1 cellular context compared by ENCODE assay signal in the genomic region with DNA sequence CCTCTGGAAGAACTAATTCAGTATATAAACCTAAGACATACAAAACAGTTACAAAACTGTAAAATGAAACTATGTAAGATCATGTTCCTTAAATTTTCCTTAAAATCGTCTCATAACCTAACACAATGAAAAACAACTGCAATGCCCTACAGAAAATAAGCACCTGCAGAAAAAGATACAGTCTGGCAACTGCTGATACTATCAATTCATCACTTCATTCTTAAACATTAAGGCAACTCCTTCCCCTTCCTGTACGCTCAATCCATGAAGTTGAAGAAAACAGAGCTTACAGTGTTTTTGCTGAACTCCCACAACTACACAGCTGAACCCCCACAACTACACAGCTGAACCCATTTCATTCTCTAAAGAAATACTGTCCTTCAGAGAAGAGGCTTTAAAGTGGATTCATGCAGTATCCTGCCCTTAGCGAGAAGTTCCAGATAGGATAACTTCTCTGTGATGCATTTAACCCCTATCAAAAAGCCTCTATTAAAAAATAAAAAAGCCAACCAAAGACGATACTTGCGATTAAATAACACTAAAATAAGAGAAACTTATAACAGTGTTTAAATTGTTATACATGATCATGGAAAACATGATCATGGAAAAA.
TF ChIP-seq lines count a peak whose summit lies in the region.

No MANE protein-coding gene starts in this region.

TF ChIP-seq in K562, 482 proteins besides CTCF, POLR2A, EP300 and RAD21:
- TF ChIP-seq DPF2 (IDR thresholded peaks at IDR 0.05): 0 out of 2 replicates have a peak, but pooled peaks have one; percentile 48
- no peak for TF ChIP-seq RBM15 (IDR thresholded peaks at IDR 0.05; ENCODE audit: insufficient read depth, low read length)
- TF ChIP-seq ARID1B (IDR thresholded peaks at IDR 0.05): peak; percentile 51; the same call in 1 of the 2 replicates
- TF ChIP-seq MTA3 (IDR thresholded peaks at IDR 0.05; ENCODE audit: borderline replicate concordance): no peak
- TF ChIP-seq, protein P1, sequence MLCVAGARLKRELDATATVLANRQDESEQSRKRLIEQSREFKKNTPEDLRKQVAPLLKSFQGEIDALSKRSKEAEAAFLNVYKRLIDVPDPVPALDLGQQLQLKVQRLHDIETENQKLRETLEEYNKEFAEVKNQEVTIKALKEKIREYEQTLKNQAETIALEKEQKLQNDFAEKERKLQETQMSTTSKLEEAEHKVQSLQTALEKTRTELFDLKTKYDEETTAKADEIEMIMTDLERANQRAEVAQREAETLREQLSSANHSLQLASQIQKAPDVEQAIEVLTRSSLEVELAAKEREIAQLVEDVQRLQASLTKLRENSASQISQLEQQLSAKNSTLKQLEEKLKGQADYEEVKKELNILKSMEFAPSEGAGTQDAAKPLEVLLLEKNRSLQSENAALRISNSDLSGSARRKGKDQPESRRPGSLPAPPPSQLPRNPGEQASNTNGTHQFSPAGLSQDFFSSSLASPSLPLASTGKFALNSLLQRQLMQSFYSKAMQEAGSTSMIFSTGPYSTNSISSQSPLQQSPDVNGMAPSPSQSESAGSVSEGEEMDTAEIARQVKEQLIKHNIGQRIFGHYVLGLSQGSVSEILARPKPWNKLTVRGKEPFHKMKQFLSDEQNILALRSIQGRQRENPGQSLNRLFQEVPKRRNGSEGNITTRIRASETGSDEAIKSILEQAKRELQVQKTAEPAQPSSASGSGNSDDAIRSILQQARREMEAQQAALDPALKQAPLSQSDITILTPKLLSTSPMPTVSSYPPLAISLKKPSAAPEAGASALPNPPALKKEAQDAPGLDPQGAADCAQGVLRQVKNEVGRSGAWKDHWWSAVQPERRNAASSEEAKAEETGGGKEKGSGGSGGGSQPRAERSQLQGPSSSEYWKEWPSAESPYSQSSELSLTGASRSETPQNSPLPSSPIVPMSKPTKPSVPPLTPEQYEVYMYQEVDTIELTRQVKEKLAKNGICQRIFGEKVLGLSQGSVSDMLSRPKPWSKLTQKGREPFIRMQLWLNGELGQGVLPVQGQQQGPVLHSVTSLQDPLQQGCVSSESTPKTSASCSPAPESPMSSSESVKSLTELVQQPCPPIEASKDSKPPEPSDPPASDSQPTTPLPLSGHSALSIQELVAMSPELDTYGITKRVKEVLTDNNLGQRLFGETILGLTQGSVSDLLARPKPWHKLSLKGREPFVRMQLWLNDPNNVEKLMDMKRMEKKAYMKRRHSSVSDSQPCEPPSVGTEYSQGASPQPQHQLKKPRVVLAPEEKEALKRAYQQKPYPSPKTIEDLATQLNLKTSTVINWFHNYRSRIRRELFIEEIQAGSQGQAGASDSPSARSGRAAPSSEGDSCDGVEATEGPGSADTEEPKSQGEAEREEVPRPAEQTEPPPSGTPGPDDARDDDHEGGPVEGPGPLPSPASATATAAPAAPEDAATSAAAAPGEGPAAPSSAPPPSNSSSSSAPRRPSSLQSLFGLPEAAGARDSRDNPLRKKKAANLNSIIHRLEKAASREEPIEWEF (CRISPR knock-in tag; IDR thresholded peaks at IDR 0.05): no peak
- TF ChIP-seq NR2C1 (IDR thresholded peaks at IDR 0.05): no peak
- no peak for TF ChIP-seq NR2C1 (tag; IDR thresholded peaks at IDR 0.05)
- no peak for TF ChIP-seq HEY1 (CRISPR knock-in tag; IDR thresholded peaks at IDR 0.05; ENCODE audit: borderline replicate concordance)
- TF ChIP-seq SOX6 (IDR thresholded peaks at IDR 0.05): peak; percentile 58
- TF ChIP-seq, protein P2, sequence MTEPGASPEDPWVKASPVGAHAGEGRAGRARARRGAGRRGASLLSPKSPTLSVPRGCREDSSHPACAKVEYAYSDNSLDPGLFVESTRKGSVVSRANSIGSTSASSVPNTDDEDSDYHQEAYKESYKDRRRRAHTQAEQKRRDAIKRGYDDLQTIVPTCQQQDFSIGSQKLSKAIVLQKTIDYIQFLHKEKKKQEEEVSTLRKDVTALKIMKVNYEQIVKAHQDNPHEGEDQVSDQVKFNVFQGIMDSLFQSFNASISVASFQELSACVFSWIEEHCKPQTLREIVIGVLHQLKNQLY (CRISPR knock-in tag; conservative IDR thresholded peaks at IDR 0.05): no peak
- TF ChIP-seq ZNF696 (CRISPR knock-in tag; conservative IDR thresholded peaks at IDR 0.05): no peak
- TF ChIP-seq, protein P3, sequence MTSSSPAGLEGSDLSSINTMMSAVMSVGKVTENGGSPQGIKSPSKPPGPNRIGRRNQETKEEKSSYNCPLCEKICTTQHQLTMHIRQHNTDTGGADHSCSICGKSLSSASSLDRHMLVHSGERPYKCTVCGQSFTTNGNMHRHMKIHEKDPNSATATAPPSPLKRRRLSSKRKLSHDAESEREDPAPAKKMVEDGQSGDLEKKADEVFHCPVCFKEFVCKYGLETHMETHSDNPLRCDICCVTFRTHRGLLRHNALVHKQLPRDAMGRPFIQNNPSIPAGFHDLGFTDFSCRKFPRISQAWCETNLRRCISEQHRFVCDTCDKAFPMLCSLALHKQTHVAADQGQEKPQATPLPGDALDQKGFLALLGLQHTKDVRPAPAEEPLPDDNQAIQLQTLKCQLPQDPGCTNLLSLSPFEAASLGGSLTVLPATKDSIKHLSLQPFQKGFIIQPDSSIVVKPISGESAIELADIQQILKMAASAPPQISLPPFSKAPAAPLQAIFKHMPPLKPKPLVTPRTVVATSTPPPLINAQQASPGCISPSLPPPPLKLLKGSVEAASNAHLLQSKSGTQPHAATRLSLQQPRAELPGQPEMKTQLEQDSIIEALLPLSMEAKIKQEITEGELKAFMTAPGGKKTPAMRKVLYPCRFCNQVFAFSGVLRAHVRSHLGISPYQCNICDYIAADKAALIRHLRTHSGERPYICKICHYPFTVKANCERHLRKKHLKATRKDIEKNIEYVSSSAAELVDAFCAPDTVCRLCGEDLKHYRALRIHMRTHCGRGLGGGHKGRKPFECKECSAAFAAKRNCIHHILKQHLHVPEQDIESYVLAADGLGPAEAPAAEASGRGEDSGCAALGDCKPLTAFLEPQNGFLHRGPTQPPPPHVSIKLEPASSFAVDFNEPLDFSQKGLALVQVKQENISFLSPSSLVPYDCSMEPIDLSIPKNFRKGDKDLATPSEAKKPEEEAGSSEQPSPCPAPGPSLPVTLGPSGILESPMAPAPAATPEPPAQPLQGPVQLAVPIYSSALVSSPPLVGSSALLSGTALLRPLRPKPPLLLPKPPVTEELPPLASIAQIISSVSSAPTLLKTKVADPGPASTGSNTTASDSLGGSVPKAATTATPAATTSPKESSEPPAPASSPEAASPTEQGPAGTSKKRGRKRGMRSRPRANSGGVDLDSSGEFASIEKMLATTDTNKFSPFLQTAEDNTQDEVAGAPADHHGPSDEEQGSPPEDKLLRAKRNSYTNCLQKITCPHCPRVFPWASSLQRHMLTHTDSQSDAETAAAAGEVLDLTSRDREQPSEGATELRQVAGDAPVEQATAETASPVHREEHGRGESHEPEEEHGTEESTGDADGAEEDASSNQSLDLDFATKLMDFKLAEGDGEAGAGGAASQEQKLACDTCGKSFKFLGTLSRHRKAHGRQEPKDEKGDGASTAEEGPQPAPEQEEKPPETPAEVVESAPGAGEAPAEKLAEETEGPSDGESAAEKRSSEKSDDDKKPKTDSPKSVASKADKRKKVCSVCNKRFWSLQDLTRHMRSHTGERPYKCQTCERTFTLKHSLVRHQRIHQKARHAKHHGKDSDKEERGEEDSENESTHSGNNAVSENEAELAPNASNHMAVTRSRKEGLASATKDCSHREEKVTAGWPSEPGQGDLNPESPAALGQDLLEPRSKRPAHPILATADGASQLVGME (CRISPR knock-in tag; IDR thresholded peaks at IDR 0.05): no peak
- TF ChIP-seq, protein P4, sequence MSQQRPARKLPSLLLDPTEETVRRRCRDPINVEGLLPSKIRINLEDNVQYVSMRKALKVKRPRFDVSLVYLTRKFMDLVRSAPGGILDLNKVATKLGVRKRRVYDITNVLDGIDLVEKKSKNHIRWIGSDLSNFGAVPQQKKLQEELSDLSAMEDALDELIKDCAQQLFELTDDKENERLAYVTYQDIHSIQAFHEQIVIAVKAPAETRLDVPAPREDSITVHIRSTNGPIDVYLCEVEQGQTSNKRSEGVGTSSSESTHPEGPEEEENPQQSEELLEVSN (IDR thresholded peaks at IDR 0.05; ENCODE audit: borderline replicate concordance in 1 of 2, extremely low read depth in 1 of 2, insufficient read depth in 1 of 2, insufficient read length in 1 of 2, low read depth in 1 of 2, low read length in 1 of 2, poor library complexity in 1 of 2, severe bottlenecking in 1 of 2): no peak
- TF ChIP-seq SPI1 (IDR thresholded peaks at IDR 0.05; ENCODE audit: borderline replicate concordance, low read depth, low read length): no peak
- TF ChIP-seq STAT5A (IDR thresholded peaks at IDR 0.05; ENCODE audit: borderline replicate concordance, low read length): no peak
- no peak for TF ChIP-seq XRCC3 (IDR thresholded peaks at IDR 0.05)
